In genomic region chr1:8155528-8156186, GRCh38 we compare ENCODE assay signal across 12 cellular contexts.
DNase-seq lines count a peak whose midpoint lies in the region; ATAC-seq, FAIRE-seq and TF ChIP-seq lines count a peak whose summit lies in the region.
"Had no signal": no experiment of that assay in that cellular context is flagged by ENCODE, and none has a peak within 500 bp of the region (broad histone marks: within the 10 kb centered on the region; RNA-seq: fewer than 3 reads in every experiment).

No MANE protein-coding gene starts in this region.

- DNase-seq in HTR-8/SVneo (ENCODE audit: insufficient read length, low spot score) (peak; percentile 13), amniotic epithelial cell (ENCODE audit: low read depth) (peak; percentile 88), iPS-NIHi11 (ENCODE audit: low spot score) (peak; percentile 80), upper lobe of right lung (no peak), posterior vena cava (ENCODE audit: low spot score) (no peak)
- DNase-seq in activated CD4-positive, alpha-beta T cell treated with anti-CD3 and anti-CD28 coated beads for 4 hours, result no peak
- DNase-seq: DMS53; naive thymus-derived CD4-positive, alpha-beta T cell; OCI-M1; stimulated activated CD4-positive, alpha-beta T cell treated with anti-CD3 and anti-CD28 coated beads, Interleukin-12 subunit alpha, Interleukin-12 subunit beta, amount 100 ng/mL, for 4 hours had no signal

- H3K27ac ChIP-seq in upper lobe of right lung, result no peak overlapping the region
- H3K27ac ChIP-seq: VCaP had no signal

- intact Hi-C loops in upper lobe of right lung (cut with DNase I), result no loop called here
- intact Hi-C loops in posterior vena cava (cut with DNase I), result no loop called here

- H3K9me3 ChIP-seq in upper lobe of right lung, result no peaks in the 10 kb centered on the region

- no peak for FAIRE-seq in HTR-8/SVneo (lab: Jason Lieb, UNC)

- ATAC-seq in upper lobe of right lung (peak; percentile 86), GM21526 (IDR thresholded peaks at IDR 0.05; ENCODE audit: low FRiP score, unreplicated experiment) (no peak)
- ATAC-seq: naive thymus-derived CD4-positive, alpha-beta T cell had no signal

- no peaks in the 10 kb centered on the region for H3K27me3 ChIP-seq in upper lobe of right lung

- TF ChIP-seq CTCF in upper lobe of right lung (IDR thresholded peaks at IDR 0.05), result no peak

- no peak overlapping the region for H3K4me3 ChIP-seq in upper lobe of right lung

- no peaks in the 10 kb centered on the region for H3K36me3 ChIP-seq in upper lobe of right lung

- H3K4me1 ChIP-seq in upper lobe of right lung, result peaks cover 9% of the 10 kb centered on the region

Comparison
In these comparisons a context has a peak if more than half of its experiments do, and no peak if none do; other contexts are left out.
1. DNase-seq: peak in HTR-8/SVneo (single experiment), amniotic epithelial cell (single experiment) and iPS-NIHi11 (single experiment); none in upper lobe of right lung (single experiment), posterior vena cava (single experiment) and activated CD4-positive, alpha-beta T cell treated with anti-CD3 and anti-CD28 coated beads for 4 hours (0 of 2).